Comparison of ENCODE assay signal across 17 cellular contexts in genomic region chr16:81409016-81409556, GRCh38. TPM values are rescaled to one million over a fixed set of nuclear protein-coding genes. Genes with fewer than 3 reads are reported as not detected.
DNase-seq lines count a peak whose midpoint lies in the region; ATAC-seq, FAIRE-seq and TF ChIP-seq lines count a peak whose summit lies in the region.
"Had no signal": no experiment of that assay in that cellular context is flagged by ENCODE, and none has a peak within 500 bp of the region (broad histone marks: within the 10 kb centered on the region; RNA-seq: fewer than 3 reads in every experiment).

No MANE protein-coding gene starts in this region.

- peak overlapping the region; percentile 2 for H2AK5ac ChIP-seq in trophoblast cell (ENCODE audit: low read length)

- no peak overlapping the region for H3K23ac ChIP-seq in trophoblast cell (ENCODE audit: low read length)

- no peak overlapping the region for H4K12ac ChIP-seq in trophoblast cell (ENCODE audit: low read depth, low read length)

- H4K91ac ChIP-seq in trophoblast cell (ENCODE audit: low read depth, low read length) = peak overlapping the region; percentile 21

- H3K9me3 Mint-ChIP-seq in activated T-helper 17 cell treated with anti-CD3 and anti-CD28 coated beads, Interleukin-2, amount 50 U/mL, for 72 hours = no peaks in the 10 kb centered on the region
- H3K9me3 Mint-ChIP-seq in activated CD8-positive, alpha-beta memory T cell treated with anti-CD3 and anti-CD28 coated beads, Interleukin-2, amount 10 ng/mL, durations not matched to agents 7 days and 5 days (ENCODE audit: low read depth) = no peaks in the 10 kb centered on the region
- H3K9me3 Mint-ChIP-seq: CD4-positive, alpha-beta T cell had no signal

- peak overlapping the region; percentile 58 for H3K27ac Mint-ChIP-seq in activated T-helper 17 cell treated with anti-CD3 and anti-CD28 coated beads, Interleukin-2, amount 50 U/mL, for 72 hours
- no peak overlapping the region for H3K27ac Mint-ChIP-seq in activated CD8-positive, alpha-beta memory T cell treated with anti-CD3 and anti-CD28 coated beads, Interleukin-2, amount 10 ng/mL, durations not matched to agents 7 days and 5 days
- H3K27ac Mint-ChIP-seq: B cell; CD4-positive, alpha-beta T cell had no signal

- no peak overlapping the region for H3K4me3 Mint-ChIP-seq in activated T-helper 17 cell treated with anti-CD3 and anti-CD28 coated beads, Interleukin-2, amount 50 U/mL, for 72 hours
- H3K4me3 Mint-ChIP-seq in activated CD8-positive, alpha-beta memory T cell treated with anti-CD3 and anti-CD28 coated beads, Interleukin-2, amount 10 ng/mL, durations not matched to agents 7 days and 5 days = no peak overlapping the region
- H3K4me3 Mint-ChIP-seq: B cell; CD4-positive, alpha-beta T cell had no signal

- DNase-seq in A549 (ENCODE audit: low read depth in 1 of 2, low spot score in 1 of 2) (peak in 1 of 2 experiments; percentile 48), D341Med (ENCODE audit: low spot score) (peak; percentile 65), trophoblast cell (no peak), body of pancreas (no peak), COLO668 (lab: John Stamatoyannopoulos, UW; ENCODE audit: unreplicated experiment) (no peak)
- DNase-seq in activated CD8-positive, alpha-beta memory T cell treated with anti-CD3 and anti-CD28 coated beads, Interleukin-2, amount 10 ng/mL, durations not matched to agents 7 days and 5 days = no peak
- DNase-seq: CD4-positive, alpha-beta T cell; NCI-H1105; NCI-H1694; NCI-H2107; NCI-H345; NCI-H526 had no signal

- H3K4me2 ChIP-seq in A549 (no peak overlapping the region), trophoblast cell (ENCODE audit: low read length) (no peak overlapping the region)

- no peaks in the 10 kb centered on the region for H3K4me1 Mint-ChIP-seq in activated T-helper 17 cell treated with anti-CD3 and anti-CD28 coated beads, Interleukin-2, amount 50 U/mL, for 72 hours
- no peaks in the 10 kb centered on the region for H3K4me1 Mint-ChIP-seq in activated CD8-positive, alpha-beta memory T cell treated with anti-CD3 and anti-CD28 coated beads, Interleukin-2, amount 10 ng/mL, durations not matched to agents 7 days and 5 days
- H3K4me1 Mint-ChIP-seq: B cell had no signal

- H4K8ac ChIP-seq in trophoblast cell (ENCODE audit: low read depth, low read length) = no peak overlapping the region

- no peak overlapping the region for H3K18ac ChIP-seq in trophoblast cell (ENCODE audit: low read length)

- TF ChIP-seq EP300 in A549 (IDR thresholded peaks at IDR 0.05) = no peak

- peaks cover 3% of the 10 kb centered on the region for H3K27me3 Mint-ChIP-seq in activated T-helper 17 cell treated with anti-CD3 and anti-CD28 coated beads, Interleukin-2, amount 50 U/mL, for 72 hours
- peaks cover 19% of the 10 kb centered on the region for H3K27me3 Mint-ChIP-seq in activated CD8-positive, alpha-beta memory T cell treated with anti-CD3 and anti-CD28 coated beads, Interleukin-2, amount 10 ng/mL, durations not matched to agents 7 days and 5 days
- H3K27me3 Mint-ChIP-seq: CD4-positive, alpha-beta T cell had no signal

- peak overlapping the region; percentile 97 to 100 for H3K27ac ChIP-seq in A549
- H3K27ac ChIP-seq in trophoblast cell (ENCODE audit: low read depth, low read length) = no peak overlapping the region
- H3K27ac ChIP-seq in body of pancreas = no peak overlapping the region

- CTCF ChIA-PET in A549 (lab: Yijun Ruan, JAX) = interaction anchor here (0.8 to 1.2 kb wide), 4 partner anchors 34 to 328 kb away, joined by 3 to 4 read pairs (median 3); no protein-coding TSS in a partner anchor
- CTCF ChIA-PET in activated CD8-positive, alpha-beta memory T cell treated with anti-CD3 and anti-CD28 coated beads, Interleukin-2, amount 10 ng/mL, durations not matched to agents 7 days and 5 days (lab: Charles Lee) = interaction anchor here (1.0 kb wide), 1 partner anchor 321 kb away, joined by 4 read pairs; no protein-coding TSS in a partner anchor

- no peaks in the 10 kb centered on the region for H3K36me3 Mint-ChIP-seq in activated T-helper 17 cell treated with anti-CD3 and anti-CD28 coated beads, Interleukin-2, amount 50 U/mL, for 72 hours (ENCODE audit: low read depth)
- H3K36me3 Mint-ChIP-seq in activated CD8-positive, alpha-beta memory T cell treated with anti-CD3 and anti-CD28 coated beads, Interleukin-2, amount 10 ng/mL, durations not matched to agents 7 days and 5 days = no peaks in the 10 kb centered on the region

- H2BK12ac ChIP-seq in trophoblast cell (ENCODE audit: low read length) = peak overlapping the region; percentile 19

- no peaks in the 10 kb centered on the region for H3K27me3 ChIP-seq in trophoblast cell (ENCODE audit: insufficient read depth, low read length)
- no peaks in the 10 kb centered on the region for H3K27me3 ChIP-seq in body of pancreas

- WGBS in A549 (ENCODE audit: missing lambda C conversion rate) = 86% methylated on average over 11 of the region's 13 CpGs
- no CpG with 5 or more reads among the region's 13 CpGs for WGBS in trophoblast cell (ENCODE audit: extremely low coverage, insufficient coverage, insufficient read length)
- WGBS in body of pancreas, 2 donors = 48 to 61% methylated on average over 13 of the region's 13 CpGs

- H2BK120ac ChIP-seq in trophoblast cell (ENCODE audit: insufficient read depth, low read length, poor library complexity) = no peak overlapping the region

- no peak overlapping the region for H3K4me3 ChIP-seq in A549
- H3K4me3 ChIP-seq in trophoblast cell (ENCODE audit: low read depth, low read length) = no peak overlapping the region
- H3K4me3 ChIP-seq in body of pancreas = no peak overlapping the region

- intact Hi-C loops in body of pancreas (cut with DNase I) = no loop called here

- no peak overlapping the region for H2AFZ ChIP-seq in trophoblast cell (ENCODE audit: insufficient read depth, low read length, poor library complexity)

- POLR2A ChIA-PET in A549 (lab: Yijun Ruan, JAX) = no interaction called here

- TF ChIP-seq CTCF in A549 (IDR thresholded peaks at IDR 0.05) = no peak
- no peak for TF ChIP-seq CTCF in body of pancreas (IDR thresholded peaks at IDR 0.05)

- H3K9ac ChIP-seq in trophoblast cell (ENCODE audit: low read length) = no peak overlapping the region

- no peaks in the 10 kb centered on the region for H3K9me3 ChIP-seq in A549
- no peaks in the 10 kb centered on the region for H3K9me3 ChIP-seq in trophoblast cell (ENCODE audit: insufficient read depth, low read depth, low read length)
- no peaks in the 10 kb centered on the region for H3K9me3 ChIP-seq in body of pancreas

- H3K4ac ChIP-seq in trophoblast cell (ENCODE audit: low read depth, low read length) = no peak overlapping the region

- no peak overlapping the region for H2BK5ac ChIP-seq in trophoblast cell (ENCODE audit: low read depth, low read length, poor library complexity)

- FAIRE-seq in A549 (lab: Jason Lieb, UNC) = no peak
- FAIRE-seq: GM12892 had no signal

- no peaks in the 10 kb centered on the region for H3K36me3 ChIP-seq in trophoblast cell (ENCODE audit: control insufficient read depth in 1 of 2, insufficient read depth in 2 of 2, low read length in 2 of 2)
- H3K36me3 ChIP-seq in body of pancreas (replicated peaks in 1 of 2; ENCODE audit: insufficient read depth in 1 of 2, low read depth in 2 of 2) = no peaks in the 10 kb centered on the region

- H3K79me2 ChIP-seq in trophoblast cell (ENCODE audit: control insufficient read depth, insufficient read depth, low read length, poor library complexity) = peaks cover 1% of the 10 kb centered on the region

- TF ChIP-seq POLR2A in A549 (IDR thresholded peaks at IDR 0.05; ENCODE audit: low read length) (no peak), body of pancreas (IDR thresholded peaks at IDR 0.05) (no peak)

- TF ChIP-seq RAD21 in A549 (conservative IDR thresholded peaks at IDR 0.05 in 1 of 2, IDR thresholded peaks at IDR 0.05 in 1 of 2) = no peak

- ATAC-seq in A549 = no peak
- ATAC-seq in activated T-helper 17 cell treated with anti-CD3 and anti-CD28 coated beads, Interleukin-2, amount 50 U/mL, for 72 hours (replicated peaks) = no peak
- ATAC-seq in GM18861 (IDR thresholded peaks at IDR 0.05; ENCODE audit: unreplicated experiment) = no peak
- ATAC-seq in body of pancreas = no peak
- no peak for ATAC-seq in activated CD8-positive, alpha-beta memory T cell treated with anti-CD3 and anti-CD28 coated beads, Interleukin-2, amount 10 ng/mL, durations not matched to agents 7 days and 5 days
- ATAC-seq: SK-N-SH treated with all-trans-retinoic acid at 6 μM for 48 hours had no signal

- H3K79me1 ChIP-seq in trophoblast cell (ENCODE audit: low read length) = peaks cover 13% of the 10 kb centered on the region

- H3K14ac ChIP-seq in trophoblast cell (ENCODE audit: low read length) = no peak overlapping the region

- peaks cover 77% of the 10 kb centered on the region for H3K4me1 ChIP-seq in A549
- peaks cover 9 to 14% of the 10 kb centered on the region in 2 experiments for H3K4me1 ChIP-seq in trophoblast cell (ENCODE audit: control insufficient read depth in 1 of 2, insufficient read depth in 2 of 2, low read length in 2 of 2)
- no peaks in the 10 kb centered on the region for H3K4me1 ChIP-seq in body of pancreas

TF ChIP-seq in A549, 52 proteins besides CTCF, POLR2A, EP300 and RAD21 (continues in another document):
- no peak for TF ChIP-seq CBX2 (IDR thresholded peaks at IDR 0.05; ENCODE audit: borderline replicate concordance, low read depth)
- TF ChIP-seq ZC3H11A (IDR thresholded peaks at IDR 0.05) = no peak
- no peak for TF ChIP-seq HOXA7 (CRISPR knock-in tag; IDR thresholded peaks at IDR 0.05)

RNA-seq across cellular contexts. Expression of gene CMIP, which starts 35.5 kb away (rescaled TPM):
- polyA plus RNA-seq in A549 (2011; rRNA removed) = 21.6 and 44.7 TPM in 2 replicates
- polyA plus RNA-seq in A549 (2012; cell fraction: cytosol; rRNA removed) = 78.5 and 97.9 TPM in 2 replicates
- polyA plus RNA-seq in A549 (2012; cell fraction: nucleus; rRNA removed) = 128 and 142 TPM in 2 replicates
- 118 to 129 TPM (median 125 TPM) in 3 replicates for polyA plus RNA-seq in A549 (2017; fragmentation: RNase III; extraction: RNeasy Plus Mini Kit Qiagen cat#74134 plus additional on column Dnase treatment)
- polyA minus RNA-seq in A549 (2011; rRNA and poly(A)+ RNA removed) = 89.1 and 130 TPM in 2 replicates
- total RNA-seq in activated T-helper 17 cell treated with anti-CD3 and anti-CD28 coated beads, Interleukin-2, amount 50 U/mL, for 72 hours = 10 to 100 TPM; 28.5 to 57.5 TPM
- 78.7 and 79.2 TPM in 2 replicates for polyA plus RNA-seq in trophoblast cell (2013)
- total RNA-seq in body of pancreas = 10 to 100 TPM; 18.7 to 18.8 TPM
- total RNA-seq in activated CD8-positive, alpha-beta memory T cell treated with anti-CD3 and anti-CD28 coated beads, Interleukin-2, amount 10 ng/mL, durations not matched to agents 7 days and 5 days = 10 to 100 TPM; 77.4 to 98.8 TPM

Comparison
In these comparisons a context has a peak if more than half of its experiments do, and no peak if none do; other contexts are left out.
1. H3K27ac ChIP-seq: peak in A549 (2 of 2); none in trophoblast cell (single experiment) and body of pancreas (0 of 4).